8 cellular contexts compared by ENCODE assay signal in genomic region chr1:158095737-158096335, GRCh38.
DNase-seq lines count a peak whose midpoint lies in the region; ATAC-seq, FAIRE-seq and TF ChIP-seq lines count a peak whose summit lies in the region.

No MANE protein-coding gene starts in this region.

- FAIRE-seq in bronchial epithelial cell (lab: Jason Lieb, UNC), result peak; percentile 7

- peak; percentile 13 for DNase-seq in AG10803 (ENCODE audit: low read depth)
- DNase-seq in NCI-H82 treated with DMSO at 0.1 percent for 48 hours (lab: John Stamatoyannopoulos, UW; ENCODE audit: unreplicated experiment), result peak; percentile 9
- peak; percentile 32 for DNase-seq in bronchial epithelial cell (ENCODE audit: low read depth)
- peak; percentile 45 to 50 for DNase-seq in lung microvascular endothelial cell (ENCODE audit: low read depth in 2 of 2)
- DNase-seq in superior temporal gyrus (ENCODE audit: extremely low spot score), result no peak

- no peaks in the 10 kb centered on the region for H3K27me3 ChIP-seq in bronchial epithelial cell (ENCODE audit: control insufficient read depth, insufficient read depth, low read length)

- H3K36me3 ChIP-seq in bronchial epithelial cell (ENCODE audit: control insufficient read depth, insufficient read depth, low read length), result peaks cover 11% of the 10 kb centered on the region

- ATAC-seq in GM18861 (IDR thresholded peaks at IDR 0.05; ENCODE audit: unreplicated experiment) (peak; percentile 43), GM21825 (IDR thresholded peaks at IDR 0.05; ENCODE audit: unreplicated experiment) (no peak), HG03045 (IDR thresholded peaks at IDR 0.05; ENCODE audit: unreplicated experiment) (no peak)

- H3K4me3 ChIP-seq in AG10803 (ENCODE audit: low read length) (no peak overlapping the region), bronchial epithelial cell (ENCODE audit: low read depth, low read length) (no peak overlapping the region)

- TF ChIP-seq CTCF in AG10803 (conservative IDR thresholded peaks at IDR 0.05; ENCODE audit: low read length) (peak; percentile 78), bronchial epithelial cell (IDR thresholded peaks at IDR 0.05; ENCODE audit: insufficient read depth, low read length, severe bottlenecking) (peak; percentile 83)
